ENCODE assay signal across 11 cellular contexts in genomic region chr7:20299647-20300312, GRCh38. TPM values are rescaled to one million over a fixed set of nuclear protein-coding genes. Genes with fewer than 3 reads are reported as not detected.
DNase-seq lines count a peak whose midpoint lies in the region; ATAC-seq, FAIRE-seq and TF ChIP-seq lines count a peak whose summit lies in the region.
"Had no signal": no experiment of that assay in that cellular context is flagged by ENCODE, and none has a peak within 500 bp of the region (broad histone marks: within the 10 kb centered on the region; RNA-seq: fewer than 3 reads in every experiment).

No MANE protein-coding gene starts in this region.

- no peak overlapping the region for H3K27ac ChIP-seq in astrocyte (ENCODE audit: low read depth, low read length)
- peak overlapping the region; percentile 39 for H3K27ac ChIP-seq in upper lobe of right lung
- H3K27ac ChIP-seq: neural progenitor cell had no signal

- no peak overlapping the region for H3K9ac ChIP-seq in astrocyte (ENCODE audit: low read length)
- H3K9ac ChIP-seq: neural progenitor cell had no signal

- H3K4me1 ChIP-seq in astrocyte (ENCODE audit: insufficient read depth, low read length): peaks cover 5% of the 10 kb centered on the region
- no peaks in the 10 kb centered on the region for H3K4me1 ChIP-seq in upper lobe of right lung
- H3K4me1 ChIP-seq: neural progenitor cell had no signal

- no peaks in the 10 kb centered on the region for H3K27me3 Mint-ChIP-seq in astrocyte (ENCODE audit: low read depth, unreplicated experiment)
- H3K27me3 Mint-ChIP-seq in activated T-cell treated with anti-CD3 and anti-CD28 coated beads, Interleukin-2, amount 50 U/mL, for 72 hours (ENCODE audit: low read depth): peaks cover 5% of the 10 kb centered on the region

- H4K20me1 ChIP-seq in astrocyte (ENCODE audit: insufficient read depth, low read length): no peaks in the 10 kb centered on the region

- H3K27me3 ChIP-seq in astrocyte (ENCODE audit: insufficient read depth, low read length) (no peaks in the 10 kb centered on the region), upper lobe of right lung (no peaks in the 10 kb centered on the region)
- H3K27me3 ChIP-seq: neural progenitor cell had no signal

- DNase-seq in NOMO-1 treated with DMSO at 0.1 percent for 48 hours (lab: John Stamatoyannopoulos, UW; ENCODE audit: unreplicated experiment) (peak; percentile 32), NOMO-1 treated with dmso at 0.1 percent for 144 hours (lab: John Stamatoyannopoulos, UW; ENCODE audit: unreplicated experiment) (no peak), astrocyte (ENCODE audit: low read depth) (peak; percentile 37), upper lobe of right lung (no peak), NCI-H1436 treated with DMSO at 0.1 percent for 48 hours (lab: John Stamatoyannopoulos, UW) (no peak), retina (no peak)
- no peak for DNase-seq in activated T-cell treated with anti-CD3 and anti-CD28 coated beads, Interleukin-2, amount 50 U/mL, for 72 hours
- DNase-seq: HFFc6 had no signal

- ATAC-seq in HG03039 (IDR thresholded peaks at IDR 0.05; ENCODE audit: unreplicated experiment) (peak; percentile 44), upper lobe of right lung (peak; percentile 64)
- ATAC-seq in activated T-cell treated with anti-CD3 and anti-CD28 coated beads, Interleukin-2, amount 50 U/mL, for 72 hours (replicated peaks in 1 of 2): no peak

- H3K4me3 Mint-ChIP-seq in astrocyte (ENCODE audit: unreplicated experiment): no peak overlapping the region
- no peak overlapping the region for H3K4me3 Mint-ChIP-seq in activated T-cell treated with anti-CD3 and anti-CD28 coated beads, Interleukin-2, amount 50 U/mL, for 72 hours
- H3K4me3 Mint-ChIP-seq: HFFc6, neural progenitor cell had no signal

- FAIRE-seq in astrocyte (lab: Jason Lieb, UNC): no peak
- FAIRE-seq: colon had no signal

- H3K9me3 ChIP-seq in astrocyte (ENCODE audit: insufficient read depth, low read depth, low read length): no peaks in the 10 kb centered on the region
- no peaks in the 10 kb centered on the region for H3K9me3 ChIP-seq in upper lobe of right lung

- H3K4me1 Mint-ChIP-seq in astrocyte (ENCODE audit: low read depth, unreplicated experiment): peaks cover 35% of the 10 kb centered on the region
- no peaks in the 10 kb centered on the region for H3K4me1 Mint-ChIP-seq in activated T-cell treated with anti-CD3 and anti-CD28 coated beads, Interleukin-2, amount 50 U/mL, for 72 hours (ENCODE audit: low read depth)

- H3K27ac Mint-ChIP-seq in astrocyte (ENCODE audit: unreplicated experiment): peak overlapping the region; percentile 56
- no peak overlapping the region for H3K27ac Mint-ChIP-seq in activated T-cell treated with anti-CD3 and anti-CD28 coated beads, Interleukin-2, amount 50 U/mL, for 72 hours
- H3K27ac Mint-ChIP-seq: HFFc6, neural progenitor cell had no signal

- H3K4me2 ChIP-seq in astrocyte (ENCODE audit: low read length): peak overlapping the region; percentile 13
- H3K4me2 ChIP-seq: neural progenitor cell had no signal

- H3K36me3 Mint-ChIP-seq in astrocyte (ENCODE audit: low read depth, unreplicated experiment): no peaks in the 10 kb centered on the region
- H3K36me3 Mint-ChIP-seq in activated T-cell treated with anti-CD3 and anti-CD28 coated beads, Interleukin-2, amount 50 U/mL, for 72 hours (ENCODE audit: insufficient read depth in 2 of 2): no peaks in the 10 kb centered on the region
- H3K36me3 Mint-ChIP-seq: neural progenitor cell had no signal

- no peaks in the 10 kb centered on the region for H3K79me2 ChIP-seq in astrocyte (ENCODE audit: insufficient read depth, low read length)

- H2AFZ ChIP-seq in astrocyte (ENCODE audit: low read depth, low read length): no peak overlapping the region
- H2AFZ ChIP-seq: neural progenitor cell had no signal

- no peaks in the 10 kb centered on the region for H3K9me3 Mint-ChIP-seq in astrocyte (ENCODE audit: unreplicated experiment)
- H3K9me3 Mint-ChIP-seq in activated T-cell treated with anti-CD3 and anti-CD28 coated beads, Interleukin-2, amount 50 U/mL, for 72 hours: peaks cover 0 to 4% of the 10 kb centered on the region in 2 donors

- intact Hi-C loops in upper lobe of right lung (cut with DNase I): no loop called here

- no peak overlapping the region for H3K4me3 ChIP-seq in astrocyte (ENCODE audit: insufficient read depth, low read depth, low read length)
- no peak overlapping the region for H3K4me3 ChIP-seq in upper lobe of right lung
- H3K4me3 ChIP-seq: neural progenitor cell had no signal

- TF ChIP-seq CTCF in astrocyte (IDR thresholded peaks at IDR 0.05; ENCODE audit: insufficient read depth, low read depth, low read length) (no peak), upper lobe of right lung (IDR thresholded peaks at IDR 0.05) (no peak)

- H3K36me3 ChIP-seq in astrocyte (ENCODE audit: insufficient read depth, low read length) (no peaks in the 10 kb centered on the region), upper lobe of right lung (no peaks in the 10 kb centered on the region)
- H3K36me3 ChIP-seq: neural progenitor cell had no signal

RNA-seq across cellular contexts. Expression of gene ITGB8, which starts 30.9 kb away (rescaled TPM):
- 10.8 and 11.1 TPM in 2 replicates for total RNA-seq in astrocyte
- 4.6 TPM for total RNA-seq in upper lobe of right lung
- under 1 TPM in 1 of 2 donors, not detected in 1; 0.02 TPM for total RNA-seq in activated T-cell treated with anti-CD3 and anti-CD28 coated beads, Interleukin-2, amount 50 U/mL, for 72 hours
- total RNA-seq: HFFc6 had no signal

Comparison
In these comparisons a context has a peak if more than half of its experiments do, and no peak if none do; other contexts are left out.
1. DNase-seq: peak in NOMO-1 treated with DMSO at 0.1 percent for 48 hours (single experiment) and astrocyte (single experiment); none in NOMO-1 treated with dmso at 0.1 percent for 144 hours (single experiment), upper lobe of right lung (single experiment), NCI-H1436 treated with DMSO at 0.1 percent for 48 hours (single experiment), activated T-cell treated with anti-CD3 and anti-CD28 coated beads, Interleukin-2, amount 50 U/mL, for 72 hours (0 of 2) and retina (single experiment).
2. ATAC-seq: peak in HG03039 (single experiment) and upper lobe of right lung (single experiment); none in activated T-cell treated with anti-CD3 and anti-CD28 coated beads, Interleukin-2, amount 50 U/mL, for 72 hours (0 of 2).